In genomic region chr2:99864561-99865216, GRCh38 we compare ENCODE assay signal across 15 cellular contexts.
DNase-seq lines count a peak whose midpoint lies in the region; ATAC-seq and TF ChIP-seq lines count a peak whose summit lies in the region.
"Had no signal": no experiment of that assay in that cellular context is flagged by ENCODE, and none has a peak within 500 bp of the region (broad histone marks: within the 10 kb centered on the region; RNA-seq: fewer than 3 reads in every experiment).

No MANE protein-coding gene starts in this region.

- H3K27me3 Mint-ChIP-seq in activated T-cell treated with anti-CD3 and anti-CD28 coated beads, Interleukin-2, amount 50 U/mL, for 24 hours: peaks cover 4% of the 10 kb centered on the region
- no peaks in the 10 kb centered on the region for H3K27me3 Mint-ChIP-seq in activated T-cell treated with anti-CD3 and anti-CD28 coated beads, Interleukin-2, amount 50 U/mL, for 4 hours (ENCODE audit: low read depth)
- H3K27me3 Mint-ChIP-seq: activated CD8-positive, alpha-beta T cell treated with anti-CD3 and anti-CD28 coated beads for 36 hours; T-cell had no signal

- peaks cover 19% of the 10 kb centered on the region for H3K4me1 Mint-ChIP-seq in activated T-cell treated with anti-CD3 and anti-CD28 coated beads, Interleukin-2, amount 50 U/mL, for 24 hours (ENCODE audit: low read depth)
- H3K4me1 Mint-ChIP-seq in activated T-cell treated with anti-CD3 and anti-CD28 coated beads, Interleukin-2, amount 50 U/mL, for 4 hours (ENCODE audit: low read depth): peaks cover 25% of the 10 kb centered on the region

- H3K9me3 Mint-ChIP-seq in activated T-cell treated with anti-CD3 and anti-CD28 coated beads, Interleukin-2, amount 50 U/mL, for 24 hours: no peaks in the 10 kb centered on the region
- H3K9me3 Mint-ChIP-seq in activated T-cell treated with anti-CD3 and anti-CD28 coated beads, Interleukin-2, amount 50 U/mL, for 4 hours: no peaks in the 10 kb centered on the region
- H3K9me3 Mint-ChIP-seq: activated CD8-positive, alpha-beta T cell treated with anti-CD3 and anti-CD28 coated beads for 36 hours; activated naive CD4-positive, alpha-beta T cell treated with anti-CD3 and anti-CD28 coated beads, Interleukin-2, amount 10 ng/mL, durations not matched to agents 7 days and 5 days; T-cell had no signal

- H3K27ac Mint-ChIP-seq in activated T-cell treated with anti-CD3 and anti-CD28 coated beads, Interleukin-2, amount 50 U/mL, for 24 hours: no peak overlapping the region
- H3K27ac Mint-ChIP-seq: activated CD8-positive, alpha-beta T cell treated with anti-CD3 and anti-CD28 coated beads for 36 hours; activated naive CD4-positive, alpha-beta T cell treated with anti-CD3 and anti-CD28 coated beads, Interleukin-2, amount 10 ng/mL, durations not matched to agents 7 days and 5 days; T-cell had no signal

- H3K4me3 ChIP-seq in fibroblast of villous mesenchyme (ENCODE audit: low read depth, low read length): no peak overlapping the region
- H3K4me3 ChIP-seq: colonic mucosa had no signal

- H3K4me3 Mint-ChIP-seq in activated T-cell treated with anti-CD3 and anti-CD28 coated beads, Interleukin-2, amount 50 U/mL, for 24 hours: no peak overlapping the region
- H3K4me3 Mint-ChIP-seq in activated T-cell treated with anti-CD3 and anti-CD28 coated beads, Interleukin-2, amount 50 U/mL, for 4 hours: no peak overlapping the region
- H3K4me3 Mint-ChIP-seq: activated CD8-positive, alpha-beta T cell treated with anti-CD3 and anti-CD28 coated beads for 36 hours; activated naive CD4-positive, alpha-beta T cell treated with anti-CD3 and anti-CD28 coated beads, Interleukin-2, amount 10 ng/mL, durations not matched to agents 7 days and 5 days; T-cell had no signal

- ATAC-seq in sciatic nerve (peak; percentile 93), GM21515 (IDR thresholded peaks at IDR 0.05; ENCODE audit: unreplicated experiment) (no peak)
- no peak for ATAC-seq in activated T-cell treated with anti-CD3 and anti-CD28 coated beads, Interleukin-2, amount 50 U/mL, for 4 hours
- ATAC-seq: activated CD8-positive, alpha-beta T cell treated with anti-CD3 and anti-CD28 coated beads for 36 hours; T-cell had no signal

- in situ Hi-C loops in SK-MEL-5 (cut with HindIII; ENCODE audit: low pct_unique_long_range_greater_than_20kb, low sequenced_read_pairs): no loop called here

- no peak for TF ChIP-seq CTCF in fibroblast of villous mesenchyme (IDR thresholded peaks at IDR 0.05; ENCODE audit: insufficient read depth, low read depth, low read length)

- H3K36me3 Mint-ChIP-seq in activated T-cell treated with anti-CD3 and anti-CD28 coated beads, Interleukin-2, amount 50 U/mL, for 24 hours (ENCODE audit: low read depth): no peaks in the 10 kb centered on the region
- no peaks in the 10 kb centered on the region for H3K36me3 Mint-ChIP-seq in activated T-cell treated with anti-CD3 and anti-CD28 coated beads, Interleukin-2, amount 50 U/mL, for 4 hours (ENCODE audit: insufficient read depth)
- H3K36me3 Mint-ChIP-seq: activated naive CD4-positive, alpha-beta T cell treated with anti-CD3 and anti-CD28 coated beads, Interleukin-2, amount 10 ng/mL, durations not matched to agents 7 days and 5 days had no signal

- DNase-seq in EL (peak; percentile 38), SK-MEL-5 (ENCODE audit: low read depth, low spot score) (peak; percentile 70), fibroblast of villous mesenchyme (ENCODE audit: low read depth) (peak; percentile 44), sciatic nerve (ENCODE audit: low spot score) (no peak)
- no peak for DNase-seq in activated T-cell treated with anti-CD3 and anti-CD28 coated beads, Interleukin-2, amount 50 U/mL, for 24 hours
- no peak for DNase-seq in activated T-cell treated with anti-CD3 and anti-CD28 coated beads, Interleukin-2, amount 50 U/mL, for 4 hours
- DNase-seq: activated CD8-positive, alpha-beta T cell treated with anti-CD3 and anti-CD28 coated beads for 36 hours; activated naive CD4-positive, alpha-beta T cell treated with anti-CD3 and anti-CD28 coated beads, Interleukin-2, amount 10 ng/mL, durations not matched to agents 7 days and 5 days; colonic mucosa; DND-41; KBM-7; mesendoderm; retina; T-cell had no signal

- intact Hi-C loops in sciatic nerve (cut with DNase I): no loop called here

Comparison
In these comparisons a context has a peak if more than half of its experiments do, and no peak if none do; other contexts are left out.
1. DNase-seq: peak in EL (single experiment), SK-MEL-5 (single experiment) and fibroblast of villous mesenchyme (single experiment); none in sciatic nerve (single experiment), activated T-cell treated with anti-CD3 and anti-CD28 coated beads, Interleukin-2, amount 50 U/mL, for 24 hours (single experiment) and activated T-cell treated with anti-CD3 and anti-CD28 coated beads, Interleukin-2, amount 50 U/mL, for 4 hours (single experiment).